In the genomic region with DNA sequence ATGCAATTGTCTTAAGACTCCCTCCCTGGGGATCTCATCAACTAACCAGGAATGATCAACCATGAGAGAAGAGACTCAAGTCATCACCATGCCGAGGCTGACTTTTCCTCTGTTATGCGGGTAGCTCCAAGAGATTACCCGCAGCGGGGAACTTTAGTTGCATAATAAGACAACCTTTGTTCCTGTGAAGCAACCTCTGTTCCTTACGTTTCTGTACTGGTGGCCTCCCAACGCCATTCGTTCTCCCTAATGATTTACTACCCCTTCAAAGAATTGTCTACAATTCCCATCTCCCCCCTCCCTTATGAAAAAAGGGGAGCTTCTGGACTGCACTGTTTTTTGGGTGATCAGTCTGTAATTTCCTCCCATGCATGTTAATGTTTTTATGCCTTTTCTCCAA, we compare ENCODE assay signal across 22 cellular contexts.
DNase-seq lines count a peak whose midpoint lies in the region; ATAC-seq and TF ChIP-seq lines count a peak whose summit lies in the region.
"Had no signal": no experiment of that assay in that cellular context is flagged by ENCODE, and none has a peak within 500 bp of the region (broad histone marks: within the 10 kb centered on the region; RNA-seq: fewer than 3 reads in every experiment).

No MANE protein-coding gene starts in this region.

- no peak overlapping the region for H3K27ac Mint-ChIP-seq in WTC11
- H3K27ac Mint-ChIP-seq: CD4-positive, alpha-beta memory T cell had no signal

- no peak overlapping the region; the same call in 1 of the 2 replicates for H3K4me3 Mint-ChIP-seq in WTC11
- H3K4me3 Mint-ChIP-seq: CD4-positive, alpha-beta memory T cell had no signal

- no peaks in the 10 kb centered on the region for H3K9me3 ChIP-seq in liver (ENCODE audit: control insufficient read depth in 4 of 4, low read length in 3 of 4)

- peak; percentile 41 for ATAC-seq in WTC11
- ATAC-seq in HG02588 (IDR thresholded peaks at IDR 0.05; ENCODE audit: unreplicated experiment), result no peak
- ATAC-seq: HCT116, K562, PC-3 had no signal

- H3K4me1 ChIP-seq in liver (ENCODE audit: control insufficient read depth in 4 of 4, insufficient read depth in 4 of 4, low read length in 3 of 4), result peaks cover 6 to 53% (median 28%) of the 10 kb centered on the region in 4 donors
- H3K4me1 ChIP-seq: BLaER1 treated with 17β-estradiol and CSF1 and Interleukin-3, amounts not matched to agents 10 nM and 100 nM had no signal

- H3K4me3 ChIP-seq in liver (ENCODE audit: low read depth in 1 of 3, low read length in 3 of 3), result peak overlapping the region in 2 of 3 donors; percentile 31 to 41
- H3K4me3 ChIP-seq: BLaER1 treated with 17β-estradiol and CSF1 and Interleukin-3, amounts not matched to agents 10 nM and 100 nM; GM23248; K562; SK-N-MC had no signal

- no peaks in the 10 kb centered on the region for H3K27me3 ChIP-seq in liver (ENCODE audit: control insufficient read depth in 4 of 4, insufficient read depth in 4 of 4, low read length in 3 of 4)
- H3K27me3 ChIP-seq: BLaER1 treated with 17β-estradiol and CSF1 and Interleukin-3, amounts not matched to agents 10 nM and 100 nM had no signal

- TF ChIP-seq CTCF in WTC11 (IDR thresholded peaks at IDR 0.05) (no peak), liver (IDR thresholded peaks at IDR 0.05; ENCODE audit: low read depth, low read length, missing input control) (no peak)

- peak overlapping the region; percentile 79 to 95 for H3K27ac ChIP-seq in liver (ENCODE audit: low read depth in 1 of 2, low read length in 2 of 2)
- H3K27ac ChIP-seq: BLaER1 treated with 17β-estradiol and CSF1 and Interleukin-3, amounts not matched to agents 10 nM and 100 nM; GM23248; SK-N-MC had no signal

- H3K36me3 ChIP-seq in liver (ENCODE audit: control insufficient read depth in 4 of 4, insufficient read depth in 3 of 4, low read depth in 1 of 4, low read length in 3 of 4), result no peaks in the 10 kb centered on the region
- H3K36me3 ChIP-seq: BLaER1 treated with 17β-estradiol and CSF1 and Interleukin-3, amounts not matched to agents 10 nM and 100 nM had no signal

- peak overlapping the region; percentile 38 to 49 for H3K9ac ChIP-seq in liver (ENCODE audit: low read depth in 1 of 2, low read length in 2 of 2)
- H3K9ac ChIP-seq: BLaER1 treated with 17β-estradiol and CSF1 and Interleukin-3, amounts not matched to agents 10 nM and 100 nM; GM23248 had no signal

- peaks cover 63% of the 10 kb centered on the region for H3K27me3 Mint-ChIP-seq in WTC11 (ENCODE audit: low read depth)

- H3K36me3 Mint-ChIP-seq in WTC11, result peaks cover 38% of the 10 kb centered on the region
- H3K36me3 Mint-ChIP-seq: CD4-positive, alpha-beta memory T cell had no signal

- 34% methylated on average over 7 of the region's 7 CpGs for WGBS in liver

- DNase-seq in HuH-7.5 (ENCODE audit: low spot score) (peak; percentile 27), WTC11 (ENCODE audit: low spot score) (no peak), NCI-H526 treated with DMSO at 0.1 percent for 48 hours (lab: John Stamatoyannopoulos, UW) (no peak), GF-D8 (lab: John Stamatoyannopoulos, UW) (no peak)
- DNase-seq in effector CD8-positive, alpha-beta T cell (lab: John Stamatoyannopoulos, UW), result no peak
- DNase-seq: CD4-positive, alpha-beta memory T cell; GM23248; MM.1S; NCI-H1105 treated with DMSO at 0.1 percent for 48 hours; NCI-H1694; NCI-H2081; NCI-H2171 treated with DMSO at 0.1 percent for 48 hours; NCI-H526; PC-3; Right ventricle myocardium superior; SW 1271 had no signal

- peaks cover 42% of the 10 kb centered on the region for H3K9me3 Mint-ChIP-seq in WTC11
- H3K9me3 Mint-ChIP-seq: CD4-positive, alpha-beta memory T cell had no signal

- peaks cover 8% of the 10 kb centered on the region for H3K4me1 Mint-ChIP-seq in WTC11
- H3K4me1 Mint-ChIP-seq: CD4-positive, alpha-beta memory T cell had no signal

- CTCF ChIA-PET in WTC11 (lab: Charles Lee), result interaction anchor here (1.6 kb wide), 1 partner anchor 18 kb away, joined by 4 read pairs; no protein-coding TSS in a partner anchor

- TF ChIP-seq RAD21 in liver (IDR thresholded peaks at IDR 0.05), result no peak

- POLR2A ChIA-PET in WTC11 (lab: Charles Lee), result no interaction called here

TF ChIP-seq in WTC11, 78 proteins besides CTCF, POLR2A, EP300 and RAD21:
- TF ChIP-seq GABPB1 (CRISPR knock-in tag; IDR thresholded peaks at IDR 0.05) (peak; percentile 34; the same call in 1 of the 2 replicates), ATF1 (CRISPR knock-in tag; IDR thresholded peaks at IDR 0.05) (no peak)

TF ChIP-seq in liver, 16 proteins besides CTCF, POLR2A, EP300 and RAD21:
- TF ChIP-seq GABPA (IDR thresholded peaks at IDR 0.05 in 1 of 2, conservative IDR thresholded peaks at IDR 0.05 in 1 of 2), result no peak
- no peak for TF ChIP-seq EGR1 (IDR thresholded peaks at IDR 0.05; ENCODE audit: low read depth in 2 of 2)
- peak; percentile 81 for TF ChIP-seq TAF1 (conservative IDR thresholded peaks at IDR 0.05)
- peak; percentile 80 for TF ChIP-seq HNF4G (IDR thresholded peaks at IDR 0.05)
- TF ChIP-seq RXRA (IDR thresholded peaks at IDR 0.05), result peak; percentile 74 to 75
- peak; percentile 84 for TF ChIP-seq YY1 (IDR thresholded peaks at IDR 0.05)
- TF ChIP-seq JUND (IDR thresholded peaks at IDR 0.05), result peak; percentile 56 to 65
- TF ChIP-seq, protein P1, sequence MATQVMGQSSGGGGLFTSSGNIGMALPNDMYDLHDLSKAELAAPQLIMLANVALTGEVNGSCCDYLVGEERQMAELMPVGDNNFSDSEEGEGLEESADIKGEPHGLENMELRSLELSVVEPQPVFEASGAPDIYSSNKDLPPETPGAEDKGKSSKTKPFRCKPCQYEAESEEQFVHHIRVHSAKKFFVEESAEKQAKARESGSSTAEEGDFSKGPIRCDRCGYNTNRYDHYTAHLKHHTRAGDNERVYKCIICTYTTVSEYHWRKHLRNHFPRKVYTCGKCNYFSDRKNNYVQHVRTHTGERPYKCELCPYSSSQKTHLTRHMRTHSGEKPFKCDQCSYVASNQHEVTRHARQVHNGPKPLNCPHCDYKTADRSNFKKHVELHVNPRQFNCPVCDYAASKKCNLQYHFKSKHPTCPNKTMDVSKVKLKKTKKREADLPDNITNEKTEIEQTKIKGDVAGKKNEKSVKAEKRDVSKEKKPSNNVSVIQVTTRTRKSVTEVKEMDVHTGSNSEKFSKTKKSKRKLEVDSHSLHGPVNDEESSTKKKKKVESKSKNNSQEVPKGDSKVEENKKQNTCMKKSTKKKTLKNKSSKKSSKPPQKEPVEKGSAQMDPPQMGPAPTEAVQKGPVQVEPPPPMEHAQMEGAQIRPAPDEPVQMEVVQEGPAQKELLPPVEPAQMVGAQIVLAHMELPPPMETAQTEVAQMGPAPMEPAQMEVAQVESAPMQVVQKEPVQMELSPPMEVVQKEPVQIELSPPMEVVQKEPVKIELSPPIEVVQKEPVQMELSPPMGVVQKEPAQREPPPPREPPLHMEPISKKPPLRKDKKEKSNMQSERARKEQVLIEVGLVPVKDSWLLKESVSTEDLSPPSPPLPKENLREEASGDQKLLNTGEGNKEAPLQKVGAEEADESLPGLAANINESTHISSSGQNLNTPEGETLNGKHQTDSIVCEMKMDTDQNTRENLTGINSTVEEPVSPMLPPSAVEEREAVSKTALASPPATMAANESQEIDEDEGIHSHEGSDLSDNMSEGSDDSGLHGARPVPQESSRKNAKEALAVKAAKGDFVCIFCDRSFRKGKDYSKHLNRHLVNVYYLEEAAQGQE (IDR thresholded peaks at IDR 0.05), result peak; percentile 47
- TF ChIP-seq, protein P2, sequence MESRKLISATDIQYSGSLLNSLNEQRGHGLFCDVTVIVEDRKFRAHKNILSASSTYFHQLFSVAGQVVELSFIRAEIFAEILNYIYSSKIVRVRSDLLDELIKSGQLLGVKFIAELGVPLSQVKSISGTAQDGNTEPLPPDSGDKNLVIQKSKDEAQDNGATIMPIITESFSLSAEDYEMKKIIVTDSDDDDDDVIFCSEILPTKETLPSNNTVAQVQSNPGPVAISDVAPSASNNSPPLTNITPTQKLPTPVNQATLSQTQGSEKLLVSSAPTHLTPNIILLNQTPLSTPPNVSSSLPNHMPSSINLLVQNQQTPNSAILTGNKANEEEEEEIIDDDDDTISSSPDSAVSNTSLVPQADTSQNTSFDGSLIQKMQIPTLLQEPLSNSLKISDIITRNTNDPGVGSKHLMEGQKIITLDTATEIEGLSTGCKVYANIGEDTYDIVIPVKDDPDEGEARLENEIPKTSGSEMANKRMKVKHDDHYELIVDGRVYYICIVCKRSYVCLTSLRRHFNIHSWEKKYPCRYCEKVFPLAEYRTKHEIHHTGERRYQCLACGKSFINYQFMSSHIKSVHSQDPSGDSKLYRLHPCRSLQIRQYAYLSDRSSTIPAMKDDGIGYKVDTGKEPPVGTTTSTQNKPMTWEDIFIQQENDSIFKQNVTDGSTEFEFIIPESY (IDR thresholded peaks at IDR 0.05), result no peak
- TF ChIP-seq, protein P3, sequence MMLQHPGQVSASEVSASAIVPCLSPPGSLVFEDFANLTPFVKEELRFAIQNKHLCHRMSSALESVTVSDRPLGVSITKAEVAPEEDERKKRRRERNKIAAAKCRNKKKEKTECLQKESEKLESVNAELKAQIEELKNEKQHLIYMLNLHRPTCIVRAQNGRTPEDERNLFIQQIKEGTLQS (IDR thresholded peaks at IDR 0.05), result peak; percentile 26
- no peak for TF ChIP-seq FOXA2 (IDR thresholded peaks at IDR 0.05)
- TF ChIP-seq, protein P4, sequence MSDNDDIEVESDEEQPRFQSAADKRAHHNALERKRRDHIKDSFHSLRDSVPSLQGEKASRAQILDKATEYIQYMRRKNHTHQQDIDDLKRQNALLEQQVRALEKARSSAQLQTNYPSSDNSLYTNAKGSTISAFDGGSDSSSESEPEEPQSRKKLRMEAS (IDR thresholded peaks at IDR 0.05), result peak; percentile 42
- TF ChIP-seq NR2F2 (IDR thresholded peaks at IDR 0.05), result no peak
- TF ChIP-seq FOXA1 (IDR thresholded peaks at IDR 0.05), result no peak
- TF ChIP-seq HNF4A (conservative IDR thresholded peaks at IDR 0.05), result peak; percentile 93 to 94
- peak; percentile 72 for TF ChIP-seq SP1 (IDR thresholded peaks at IDR 0.05)
